ENCODE assay signal across 21 cellular contexts in genomic region chr2:147641644-147642043, GRCh38.
DNase-seq lines count a peak whose midpoint lies in the region; ATAC-seq and TF ChIP-seq lines count a peak whose summit lies in the region.
"Had no signal": no experiment of that assay in that cellular context is flagged by ENCODE, and none has a peak within 500 bp of the region (broad histone marks: within the 10 kb centered on the region; RNA-seq: fewer than 3 reads in every experiment).

No MANE protein-coding gene starts in this region.

- no peak overlapping the region for H3K4me3 ChIP-seq in epithelial cell of esophagus (ENCODE audit: low read length)
- H3K4me3 ChIP-seq in retinal pigment epithelial cell (ENCODE audit: low read length) = no peak overlapping the region
- H3K4me3 ChIP-seq: GM23338, Peyer's patch had no signal

- TF ChIP-seq CTCF in epithelial cell of esophagus (IDR thresholded peaks at IDR 0.05; ENCODE audit: insufficient read depth, low read depth, low read length, missing control alignments) (no peak), retinal pigment epithelial cell (conservative IDR thresholded peaks at IDR 0.05; ENCODE audit: low read depth, low read length) (no peak)

- ATAC-seq in GM18868 (IDR thresholded peaks at IDR 0.05; ENCODE audit: unreplicated experiment) = no peak
- ATAC-seq: GM23338, HCT116, Right ventricle myocardium inferior had no signal

- DNase-seq in ELR (ENCODE audit: low read depth) (peak; percentile 24), M059J (ENCODE audit: low read depth) (peak; percentile 17), epithelial cell of esophagus (ENCODE audit: low read depth) (peak; percentile 20), retinal pigment epithelial cell (ENCODE audit: low read depth) (peak; percentile 27), pons (ENCODE audit: low spot score) (no peak), GM19238 (ENCODE audit: insufficient read length, low spot score) (no peak), AG08395 (ENCODE audit: low spot score) (no peak)
- DNase-seq: CD4-positive, alpha-beta T cell; DMS153; KG1; NCI-H1417 treated with DMSO at 0.1 percent for 48 hours; NCI-H2029; NCI-H446; NCI-H69; NK-92 treated with Interleukin-12 subunit alpha and Interleukin-12 subunit beta, amount 100 ng/mL, for 24 hours; Peyer's patch; SW 1271 had no signal

Comparison
In these comparisons a context has a peak if more than half of its experiments do, and no peak if none do; other contexts are left out.
1. DNase-seq: peak in ELR (single experiment), M059J (single experiment), epithelial cell of esophagus (single experiment) and retinal pigment epithelial cell (single experiment); none in pons (single experiment), GM19238 (single experiment) and AG08395 (single experiment).